Comparison of ENCODE assay signal across 15 cellular contexts in genomic region chr2:235005023-235005422, GRCh38. TPM values are rescaled to one million over a fixed set of nuclear protein-coding genes. Genes with fewer than 3 reads are reported as not detected.
DNase-seq lines count a peak whose midpoint lies in the region; ATAC-seq and TF ChIP-seq lines count a peak whose summit lies in the region.
"Had no signal": no experiment of that assay in that cellular context is flagged by ENCODE, and none has a peak within 500 bp of the region (broad histone marks: within the 10 kb centered on the region; RNA-seq: fewer than 3 reads in every experiment).

No MANE protein-coding gene starts in this region.

- H3K27ac ChIP-seq in HUES48 (ENCODE audit: low read depth, low read length), result peak overlapping the region; percentile 76
- no peak overlapping the region for H3K27ac ChIP-seq in iPS-20b (ENCODE audit: low read length)
- H3K27ac ChIP-seq in sigmoid colon, result no peak overlapping the region
- H3K27ac ChIP-seq: breast epithelium, esophagus muscularis mucosa, tibial nerve had no signal

- H3K9ac ChIP-seq in HUES48 (ENCODE audit: low read depth, low read length), result no peak overlapping the region
- H3K9ac ChIP-seq in NT2/D1 (ENCODE audit: insufficient read length, low read depth), result peak overlapping the region; percentile 34
- peak overlapping the region; percentile 69; the same call in 1 of the 2 replicates for H3K9ac ChIP-seq in iPS-20b (ENCODE audit: low read depth, low read length)

- H3K27me3 ChIP-seq in HUES48 (ENCODE audit: control insufficient read depth, insufficient read depth, low read length) (no peaks in the 10 kb centered on the region), NT2/D1 (ENCODE audit: insufficient read depth, insufficient read length) (no peaks in the 10 kb centered on the region), iPS-20b (ENCODE audit: insufficient read depth, low read length) (no peaks in the 10 kb centered on the region), sigmoid colon (no peaks in the 10 kb centered on the region)
- H3K27me3 ChIP-seq: BE2C, breast epithelium, dorsolateral prefrontal cortex, esophagus muscularis mucosa, Peyer's patch, tibial nerve had no signal

- intact Hi-C loops in sigmoid colon (cut with DNase I), result no loop called here

- WGBS in sigmoid colon, 2 donors, result 53 to 79% methylated on average over 5 of the region's 5 CpGs

- H3K4me3 ChIP-seq in HUES48 (ENCODE audit: low read depth, low read length) (no peak overlapping the region), NT2/D1 (ENCODE audit: insufficient read length, low read depth) (no peak overlapping the region), iPS-20b (ENCODE audit: low read length) (no peak overlapping the region), sigmoid colon (no peak overlapping the region)
- H3K4me3 ChIP-seq: breast epithelium, esophagus muscularis mucosa, Peyer's patch, tibial nerve had no signal

- ATAC-seq in GM19452 (IDR thresholded peaks at IDR 0.05; ENCODE audit: unreplicated experiment), result no peak

- no peak for TF ChIP-seq POLR2A in sigmoid colon (IDR thresholded peaks at IDR 0.05)

- TF ChIP-seq CTCF in sigmoid colon (IDR thresholded peaks at IDR 0.05), result no peak

- DNase-seq in NT2/D1 (ENCODE audit: low read depth, low spot score) (no peak), sigmoid colon (peak; percentile 39), HK-2 (ENCODE audit: unreplicated experiment) (no peak), Kasumi-1 (lab: John Stamatoyannopoulos, UW) (no peak)
- DNase-seq: Karpas-422, NCI-H1436 had no signal

- H3K9me3 ChIP-seq in HUES48 (ENCODE audit: control insufficient read depth, insufficient read depth, low read length) (no peaks in the 10 kb centered on the region), NT2/D1 (ENCODE audit: insufficient read depth, low read length) (no peaks in the 10 kb centered on the region; the same call in 1 of the 2 replicates), iPS-20b (ENCODE audit: insufficient read depth, low read depth, low read length) (no peaks in the 10 kb centered on the region), sigmoid colon (no peaks in the 10 kb centered on the region)
- H3K9me3 ChIP-seq: BE2C, breast epithelium, esophagus muscularis mucosa, Peyer's patch, tibial nerve had no signal

- H3K4me1 ChIP-seq in HUES48 (ENCODE audit: control insufficient read depth, insufficient read depth, low read length), result peaks cover 27% of the 10 kb centered on the region
- H3K4me1 ChIP-seq in NT2/D1 (ENCODE audit: insufficient read depth, insufficient read length), result peaks cover 21% of the 10 kb centered on the region
- peaks cover 28% of the 10 kb centered on the region; the same call in 1 of the 2 replicates for H3K4me1 ChIP-seq in iPS-20b (ENCODE audit: insufficient read depth, low read length)
- H3K4me1 ChIP-seq in sigmoid colon, result peaks cover 0 to 62% (median 33%) of the 10 kb centered on the region in 4 donors

- peaks cover 5% of the 10 kb centered on the region; the same call in 1 of the 2 replicates for H3K36me3 ChIP-seq in HUES48 (ENCODE audit: control insufficient read depth, insufficient read depth, low read length)
- H3K36me3 ChIP-seq in NT2/D1 (ENCODE audit: insufficient read depth, insufficient read length, low read length), result peaks cover 99% of the 10 kb centered on the region
- H3K36me3 ChIP-seq in iPS-20b (ENCODE audit: insufficient read depth, low read depth, low read length), result peaks cover 8% of the 10 kb centered on the region; the same call in 1 of the 2 replicates
- no peaks in the 10 kb centered on the region for H3K36me3 ChIP-seq in sigmoid colon
- H3K36me3 ChIP-seq: BE2C, breast epithelium, Peyer's patch, tibial nerve had no signal

- TF ChIP-seq EP300 in sigmoid colon (IDR thresholded peaks at IDR 0.05), result no peak

RNA-seq across cellular contexts. Expression of gene SH3BP4, which starts 53.2 kb away (rescaled TPM):
- total RNA-seq in sigmoid colon, result 10 to 100 TPM; 11.4 to 22.8 (median 19.1) TPM
- 10 to 100 TPM in 1 of 3 donors, 1 to 10 TPM in 2; 4.8 to 14.0 (median 7.2) TPM for polyA plus RNA-seq in sigmoid colon
